14 cellular contexts compared by ENCODE assay signal in genomic region chr18:8952174-8952573, GRCh38.
DNase-seq lines count a peak whose midpoint lies in the region; ATAC-seq and TF ChIP-seq lines count a peak whose summit lies in the region.
"Had no signal": no experiment of that assay in that cellular context is flagged by ENCODE, and none has a peak within 500 bp of the region (broad histone marks: within the 10 kb centered on the region; RNA-seq: fewer than 3 reads in every experiment).

No MANE protein-coding gene starts in this region.

- H3K27ac Mint-ChIP-seq in HFFc6 (peak overlapping the region; percentile 90), activated B cell treated with CpG ODN at 0.5 μM for 24 hours (peak overlapping the region; percentile 46), memory B cell (peak overlapping the region; percentile 93), GM23338 (no peak overlapping the region)

- no peaks in the 10 kb centered on the region for H3K79me2 ChIP-seq in GM23338 (replicated peaks; ENCODE audit: insufficient read depth)

- H3K9me2 ChIP-seq in GM23338 (ENCODE audit: insufficient read depth) = peaks cover 5% of the 10 kb centered on the region; the same call in 1 of the 2 replicates

- no peak overlapping the region for H3K4me2 ChIP-seq in GM23338

- no peaks in the 10 kb centered on the region for H3K36me3 ChIP-seq in GM23338 (ENCODE audit: insufficient read depth)

- H3K36me3 Mint-ChIP-seq in HFFc6 (ENCODE audit: low read depth) (peaks cover 12% of the 10 kb centered on the region), activated B cell treated with CpG ODN at 0.5 μM for 24 hours (ENCODE audit: low read depth) (no peaks in the 10 kb centered on the region), memory B cell (no peaks in the 10 kb centered on the region), GM23338 (ENCODE audit: low read depth) (peaks cover 18% of the 10 kb centered on the region)
- H3K36me3 Mint-ChIP-seq: CD4-positive, CD25-positive, alpha-beta regulatory T cell had no signal

- TF ChIP-seq CTCF in AG04450 (IDR thresholded peaks at IDR 0.05; ENCODE audit: low read depth, low read length) = no peak
- TF ChIP-seq CTCF in HFFc6 (IDR thresholded peaks at IDR 0.05) = no peak
- no peak for TF ChIP-seq CTCF in activated B cell treated with CpG ODN at 0.5 μM for 24 hours (IDR thresholded peaks at IDR 0.05)
- TF ChIP-seq CTCF in GM23338 (conservative IDR thresholded peaks at IDR 0.05; ENCODE audit: low read depth in 2 of 2) = no peak

- intact Hi-C loops in activated B cell treated with CpG ODN at 0.5 μM for 24 hours (cut with micrococcal nuclease) (loop anchor here (5.0 kb wide), 1 partner anchor 40 kb away; no protein-coding TSS in a partner anchor), posterior cingulate gyrus (cut with DNase I) (no loop called here), Right ventricle myocardium inferior (cut with DNase I) (no loop called here)

- H3K4me3 Mint-ChIP-seq in HFFc6 (peak overlapping the region; percentile 75), activated B cell treated with CpG ODN at 0.5 μM for 24 hours (peak overlapping the region; percentile 17), memory B cell (peak overlapping the region; percentile 63), GM23338 (no peak overlapping the region)
- H3K4me3 Mint-ChIP-seq: CD4-positive, CD25-positive, alpha-beta regulatory T cell had no signal

- H3K27me3 Mint-ChIP-seq in HFFc6 (ENCODE audit: insufficient read depth) (no peaks in the 10 kb centered on the region; the same call in 1 of the 2 replicates), activated B cell treated with CpG ODN at 0.5 μM for 24 hours (no peaks in the 10 kb centered on the region), memory B cell (no peaks in the 10 kb centered on the region), GM23338 (ENCODE audit: insufficient read depth, low read depth, poor library complexity) (peaks cover 7% of the 10 kb centered on the region)

- DNase-seq in AG04450 (ENCODE audit: low read depth, low spot score) = no peak
- DNase-seq in HFFc6 = no peak
- DNase-seq in activated B cell treated with CpG ODN at 0.5 μM for 24 hours = no peak
- no peak for DNase-seq in memory B cell (ENCODE audit: low spot score in 2 of 2)
- DNase-seq in GM23338 (ENCODE audit: low spot score) = no peak
- no peak for DNase-seq in ureter (ENCODE audit: low spot score)
- no peak for DNase-seq in posterior cingulate gyrus
- DNase-seq in Right ventricle myocardium inferior (ENCODE audit: missing footprints) = no peak
- DNase-seq: Calu3, GDM1, NCI-H1092 treated with DMSO at 0.1 percent for 48 hours, NCI-H774 had no signal

- ATAC-seq in activated B cell treated with CpG ODN at 0.5 μM for 24 hours (ENCODE audit: low read depth) (no peak), memory B cell (ENCODE audit: low read depth) (peak; percentile 39), GM23338 (no peak), Right ventricle myocardium inferior (no peak)

- H3K27me3 ChIP-seq in AG04450 (ENCODE audit: control insufficient read depth, insufficient read depth, low read length) (no peaks in the 10 kb centered on the region), GM23338 (ENCODE audit: insufficient read depth) (no peaks in the 10 kb centered on the region)

- H3K4me1 Mint-ChIP-seq in HFFc6 (ENCODE audit: low read depth) = peaks cover 72% of the 10 kb centered on the region
- peaks cover 75% of the 10 kb centered on the region for H3K4me1 Mint-ChIP-seq in activated B cell treated with CpG ODN at 0.5 μM for 24 hours
- H3K4me1 Mint-ChIP-seq in memory B cell = peaks cover 39% of the 10 kb centered on the region
- peaks cover 35% of the 10 kb centered on the region for H3K4me1 Mint-ChIP-seq in GM23338

- CTCF ChIA-PET in AG04450 (lab: Charles Lee) = interaction anchor here (0.9 kb wide), 1 partner anchor 36 kb away, joined by 3 read pairs; no protein-coding TSS in a partner anchor
- CTCF ChIA-PET in activated B cell treated with CpG ODN at 0.5 μM for 24 hours (lab: Charles Lee) = no interaction called here

- H3K9me3 ChIP-seq in AG04450 (ENCODE audit: control insufficient read depth, insufficient read depth, low read length) = peaks cover 21% of the 10 kb centered on the region

- H4K20me1 ChIP-seq in GM23338 (replicated peaks; ENCODE audit: insufficient read depth) = no peaks in the 10 kb centered on the region

- H3K4me3 ChIP-seq in AG04450 (ENCODE audit: low read depth, low read length) (no peak overlapping the region), GM23338 (no peak overlapping the region)
- H3K4me3 ChIP-seq: K562 had no signal

- H2AFZ ChIP-seq in GM23338 = no peak overlapping the region

- H3K9me3 Mint-ChIP-seq in HFFc6 (peaks cover 37% of the 10 kb centered on the region), activated B cell treated with CpG ODN at 0.5 μM for 24 hours (peaks cover 2% of the 10 kb centered on the region), memory B cell (no peaks in the 10 kb centered on the region), GM23338 (peaks cover 16% of the 10 kb centered on the region; the same call in 1 of the 3 replicates)

- POLR2A ChIA-PET in AG04450 (lab: Yijun Ruan, JAX) (no interaction called here), activated B cell treated with CpG ODN at 0.5 μM for 24 hours (lab: Charles Lee) (interaction anchor here (0.6 to 0.8 kb wide), 2 partner anchors 21 to 110 kb away, joined by 3 to 4 read pairs; no protein-coding TSS in a partner anchor)

- H3K27ac ChIP-seq in AG04450 (ENCODE audit: low read depth, low read length) (peak overlapping the region; percentile 52), GM23338 (ENCODE audit: low read depth) (no peak overlapping the region)

- H3K4me1 ChIP-seq in GM23338 (ENCODE audit: insufficient read depth) = peaks cover 29% of the 10 kb centered on the region

- H3F3A ChIP-seq in GM23338 (replicated peaks; ENCODE audit: low read depth) = 0 out of 2 replicates have a peak, but pooled peaks cover 3% of the 10 kb centered on the region

TF ChIP-seq in GM23338, 12 proteins besides CTCF, POLR2A, EP300 and RAD21 (continues in another document):
- TF ChIP-seq ZNF331 (CRISPR knock-in tag; IDR thresholded peaks at IDR 0.05; ENCODE audit: low read depth) (no peak), NANOG (IDR thresholded peaks at IDR 0.05; ENCODE audit: borderline replicate concordance) (no peak), CREB1 (CRISPR knock-in tag; IDR thresholded peaks at IDR 0.05; ENCODE audit: low read depth) (no peak), ETS1 (IDR thresholded peaks at IDR 0.05) (no peak), ZNF114 (CRISPR knock-in tag; IDR thresholded peaks at IDR 0.05) (no peak), POLR2AphosphoS5 (IDR thresholded peaks at IDR 0.05; ENCODE audit: low read depth) (no peak), EZH2phosphoT487 (IDR thresholded peaks at IDR 0.05; ENCODE audit: unreplicated experiment) (no peak)
- TF ChIP-seq, protein P1, sequence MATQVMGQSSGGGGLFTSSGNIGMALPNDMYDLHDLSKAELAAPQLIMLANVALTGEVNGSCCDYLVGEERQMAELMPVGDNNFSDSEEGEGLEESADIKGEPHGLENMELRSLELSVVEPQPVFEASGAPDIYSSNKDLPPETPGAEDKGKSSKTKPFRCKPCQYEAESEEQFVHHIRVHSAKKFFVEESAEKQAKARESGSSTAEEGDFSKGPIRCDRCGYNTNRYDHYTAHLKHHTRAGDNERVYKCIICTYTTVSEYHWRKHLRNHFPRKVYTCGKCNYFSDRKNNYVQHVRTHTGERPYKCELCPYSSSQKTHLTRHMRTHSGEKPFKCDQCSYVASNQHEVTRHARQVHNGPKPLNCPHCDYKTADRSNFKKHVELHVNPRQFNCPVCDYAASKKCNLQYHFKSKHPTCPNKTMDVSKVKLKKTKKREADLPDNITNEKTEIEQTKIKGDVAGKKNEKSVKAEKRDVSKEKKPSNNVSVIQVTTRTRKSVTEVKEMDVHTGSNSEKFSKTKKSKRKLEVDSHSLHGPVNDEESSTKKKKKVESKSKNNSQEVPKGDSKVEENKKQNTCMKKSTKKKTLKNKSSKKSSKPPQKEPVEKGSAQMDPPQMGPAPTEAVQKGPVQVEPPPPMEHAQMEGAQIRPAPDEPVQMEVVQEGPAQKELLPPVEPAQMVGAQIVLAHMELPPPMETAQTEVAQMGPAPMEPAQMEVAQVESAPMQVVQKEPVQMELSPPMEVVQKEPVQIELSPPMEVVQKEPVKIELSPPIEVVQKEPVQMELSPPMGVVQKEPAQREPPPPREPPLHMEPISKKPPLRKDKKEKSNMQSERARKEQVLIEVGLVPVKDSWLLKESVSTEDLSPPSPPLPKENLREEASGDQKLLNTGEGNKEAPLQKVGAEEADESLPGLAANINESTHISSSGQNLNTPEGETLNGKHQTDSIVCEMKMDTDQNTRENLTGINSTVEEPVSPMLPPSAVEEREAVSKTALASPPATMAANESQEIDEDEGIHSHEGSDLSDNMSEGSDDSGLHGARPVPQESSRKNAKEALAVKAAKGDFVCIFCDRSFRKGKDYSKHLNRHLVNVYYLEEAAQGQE (IDR thresholded peaks at IDR 0.05; ENCODE audit: unreplicated experiment) = no peak
